ENCODE assay signal across 11 cellular contexts in the genomic region with DNA sequence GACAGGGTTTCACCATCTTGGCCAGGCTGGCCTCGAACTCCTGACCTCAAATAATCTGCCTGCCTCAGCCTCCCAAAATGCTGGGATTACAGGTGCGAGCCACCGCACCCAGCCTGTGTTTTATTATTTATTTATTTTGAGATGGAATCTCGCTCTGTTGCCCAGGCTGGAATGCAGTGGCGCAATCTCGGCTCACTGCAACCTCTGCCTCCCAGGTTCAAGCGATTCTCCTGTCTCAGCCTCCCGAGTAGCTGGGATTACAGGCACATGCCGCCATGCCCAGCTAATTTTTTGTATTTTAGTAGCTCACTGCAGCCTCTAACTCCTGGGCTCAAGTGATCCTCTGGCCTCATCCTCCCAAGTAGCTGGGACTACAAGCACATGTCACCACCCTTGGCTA. TPM values are rescaled to one million over a fixed set of nuclear protein-coding genes. Genes with fewer than 3 reads are reported as not detected.
DNase-seq lines count a peak whose midpoint lies in the region; ATAC-seq and TF ChIP-seq lines count a peak whose summit lies in the region.
"Not testable (repeated sequence)": the region's sequence is repeated elsewhere in the genome, so short reads cannot be mapped to it uniquely, and the experiment has no call there.
"Had no signal": no experiment of that assay in that cellular context is flagged by ENCODE, and none has a peak within 500 bp of the region (broad histone marks: within the 10 kb centered on the region; RNA-seq: fewer than 3 reads in every experiment).

No MANE protein-coding gene starts in this region.

- DNase-seq in HCT116 (ENCODE audit: low read depth, low spot score); RWPE1 (ENCODE audit: low spot score); activated CD8-positive, alpha-beta T cell treated with anti-CD3 and anti-CD28 coated beads for 36 hours; ascending aorta (ENCODE audit: low spot score in 2 of 2); fibroblast of lung (ENCODE audit: low read depth in 2 of 2); neural crest cell (ENCODE audit: low read depth, low spot score); stimulated activated naive B cell treated with anti-CD40 and anti-IgM and Interleukin-4, amounts not matched to agents 10 μg/mL and 1 μg/mL and 100 μg/mL, for 72 hours: not testable (repeated sequence)

- H3K27ac ChIP-seq in 22Rv1 (peak overlapping the region; percentile 74), HCT116 (ENCODE audit: low read depth, low read length) (peak overlapping the region; percentile 45; the same call in 1 of the 2 replicates), RWPE1 (peak overlapping the region; percentile 67), ascending aorta (peak overlapping the region; percentile 40 to 52)
- H3K27ac ChIP-seq in fibroblast of lung (ENCODE audit: insufficient read depth, low read length) = not testable (repeated sequence)

- TF ChIP-seq RAD21 in HCT116 (IDR thresholded peaks at IDR 0.05; ENCODE audit: low read depth) = not testable (repeated sequence)

- not testable (repeated sequence) for H3K4me2 ChIP-seq in HCT116 (ENCODE audit: low read length)
- H3K4me2 ChIP-seq in fibroblast of lung (ENCODE audit: extremely low read depth, insufficient read depth, low read length) = peak overlapping the region; percentile 59

- intact Hi-C loops in HCT116 (cut with micrococcal nuclease); activated CD8-positive, alpha-beta T cell treated with anti-CD3 and anti-CD28 coated beads for 36 hours (cut with micrococcal nuclease); ascending aorta (cut with DNase I): not testable (repeated sequence)

- H3K4me3 ChIP-seq in HCT116 (replicated peaks in 1 of 2; ENCODE audit: low read depth in 1 of 2, low read length in 2 of 2); ascending aorta; fibroblast of lung (replicated peaks in 1 of 4; ENCODE audit: control extremely low read depth in 1 of 4, insufficient read depth in 1 of 4, low read depth in 3 of 4, low read length in 4 of 4): not testable (repeated sequence)

- H3K4me1 ChIP-seq in HCT116 (ENCODE audit: control insufficient read depth in 1 of 2, insufficient read depth in 2 of 2, low read length in 2 of 2) (peaks cover 39 to 82% of the 10 kb centered on the region in 2 experiments), ascending aorta (peaks cover 0 to 33% of the 10 kb centered on the region in 2 donors)
- H3K4me1 ChIP-seq in fibroblast of lung (ENCODE audit: control insufficient read depth, extremely low read depth, insufficient read depth, low read length) = not testable (repeated sequence)

- not testable (repeated sequence) for H4K20me1 ChIP-seq in HCT116 (ENCODE audit: insufficient read depth); fibroblast of lung (ENCODE audit: control insufficient read depth, extremely low read depth, insufficient read depth, low read length)

- ATAC-seq in HCT116; activated CD8-positive, alpha-beta T cell treated with anti-CD3 and anti-CD28 coated beads for 36 hours; stimulated activated naive B cell treated with anti-CD40 and anti-IgM and Interleukin-4, amounts not matched to agents 10 μg/mL and 1 μg/mL and 100 μg/mL, for 72 hours (replicated peaks): not testable (repeated sequence)

- BruUV-seq in HCT116 (replicated peaks; lab: Mats Ljungman, UMichigan) = not testable (repeated sequence)

- H2AFZ ChIP-seq in HCT116 (ENCODE audit: low read depth, low read length, poor library complexity, severe bottlenecking); fibroblast of lung (ENCODE audit: low read length): not testable (repeated sequence)

- peaks cover 43% of the 10 kb centered on the region for H3K4me1 Mint-ChIP-seq in activated CD8-positive, alpha-beta T cell treated with anti-CD3 and anti-CD28 coated beads for 36 hours (ENCODE audit: low read depth)
- peaks cover 54% of the 10 kb centered on the region for H3K4me1 Mint-ChIP-seq in neural crest cell
- H3K4me1 Mint-ChIP-seq in stimulated activated naive B cell treated with anti-CD40 and anti-IgM and Interleukin-4, amounts not matched to agents 10 μg/mL and 1 μg/mL and 100 μg/mL, for 72 hours = peaks cover 41 to 65% of the 10 kb centered on the region in 2 donors

- H3K9ac ChIP-seq in HCT116 (ENCODE audit: low read length) = peak overlapping the region; percentile 50; the same call in 1 of the 2 replicates
- H3K9ac ChIP-seq in fibroblast of lung (ENCODE audit: insufficient read depth, low read length) = not testable (repeated sequence)

- H3K9me3 Mint-ChIP-seq in activated CD8-positive, alpha-beta T cell treated with anti-CD3 and anti-CD28 coated beads for 36 hours; neural crest cell; stimulated activated naive B cell treated with anti-CD40 and anti-IgM and Interleukin-4, amounts not matched to agents 10 μg/mL and 1 μg/mL and 100 μg/mL, for 72 hours: not testable (repeated sequence)

- TF ChIP-seq CTCF in 22Rv1 (IDR thresholded peaks at IDR 0.05); HCT116 (IDR thresholded peaks at IDR 0.05 in 2 of 3, conservative IDR thresholded peaks at IDR 0.05 in 1 of 3; ENCODE audit: borderline replicate concordance in 1 of 3, insufficient read depth in 1 of 3, low read depth in 2 of 3, low read length in 2 of 3); RWPE1 (conservative IDR thresholded peaks at IDR 0.05; ENCODE audit: low read depth); activated CD8-positive, alpha-beta T cell treated with anti-CD3 and anti-CD28 coated beads for 36 hours (IDR thresholded peaks at IDR 0.05); ascending aorta (IDR thresholded peaks at IDR 0.05); fibroblast of lung (conservative IDR thresholded peaks at IDR 0.05 in 1 of 2, IDR thresholded peaks at IDR 0.05 in 1 of 2; ENCODE audit: low read depth in 1 of 2, low read length in 2 of 2); neural crest cell (conservative IDR thresholded peaks at IDR 0.05): not testable (repeated sequence)

- H3K79me2 ChIP-seq in HCT116 (ENCODE audit: insufficient read depth, low read length) (peaks cover 100% of the 10 kb centered on the region), fibroblast of lung (ENCODE audit: control insufficient read depth, insufficient read depth, low read length) (peaks cover 71% of the 10 kb centered on the region)

- H3K27ac Mint-ChIP-seq in activated CD8-positive, alpha-beta T cell treated with anti-CD3 and anti-CD28 coated beads for 36 hours = peak overlapping the region; percentile 80
- H3K27ac Mint-ChIP-seq in neural crest cell (ENCODE audit: unreplicated experiment) = peak overlapping the region; percentile 67
- peak overlapping the region; percentile 93 for H3K27ac Mint-ChIP-seq in stimulated activated naive B cell treated with anti-CD40 and anti-IgM and Interleukin-4, amounts not matched to agents 10 μg/mL and 1 μg/mL and 100 μg/mL, for 72 hours

- H3K4me3 Mint-ChIP-seq in activated CD8-positive, alpha-beta T cell treated with anti-CD3 and anti-CD28 coated beads for 36 hours = peak overlapping the region; percentile 36
- H3K4me3 Mint-ChIP-seq in neural crest cell = not testable (repeated sequence)
- H3K4me3 Mint-ChIP-seq in stimulated activated naive B cell treated with anti-CD40 and anti-IgM and Interleukin-4, amounts not matched to agents 10 μg/mL and 1 μg/mL and 100 μg/mL, for 72 hours = peak overlapping the region; percentile 64 to 69

- H3K9me3 ChIP-seq in HCT116 (ENCODE audit: control insufficient read depth in 1 of 2, insufficient read depth in 1 of 2, low read depth in 1 of 2, low read length in 2 of 2); ascending aorta; fibroblast of lung (ENCODE audit: control insufficient read depth, insufficient read depth, low read depth, low read length): not testable (repeated sequence)

- POLR2A ChIA-PET in HCT116 (lab: Charles Lee); RWPE1 (lab: Yijun Ruan, JAX; ENCODE audit: low non-redundant PET): not testable (repeated sequence)
- POLR2A ChIA-PET in activated CD8-positive, alpha-beta T cell treated with anti-CD3 and anti-CD28 coated beads for 36 hours (lab: Charles Lee) = interaction anchor here (0.6 to 2.6 kb wide), 3 partner anchors 11 to 134 kb away, joined by 3 to 9 read pairs (median 3); no protein-coding TSS in a partner anchor

- CTCF ChIA-PET in HCT116 (lab: Charles Lee) = interaction anchor here (1.0 to 1.3 kb wide), 3 partner anchors 17 to 59 kb away, joined by 3 to 4 read pairs (median 3); no protein-coding TSS in a partner anchor
- CTCF ChIA-PET in RWPE1 (lab: Yijun Ruan, JAX) = not testable (repeated sequence)
- CTCF ChIA-PET in activated CD8-positive, alpha-beta T cell treated with anti-CD3 and anti-CD28 coated beads for 36 hours (lab: Charles Lee) = interaction anchor here (1.2 to 2.7 kb wide), 4 partner anchors 13 to 42 kb away, joined by 3 to 12 read pairs (median 3); a partner anchor contains a TSS

- RAD21 ChIA-PET in HCT116 (lab: Charles Lee; ENCODE audit: low non-redundant PET in 1 of 2, low total read pairs in 2 of 2, uncharacterized antibody in 2 of 2, unreplicated experiment in 2 of 2) = not testable (repeated sequence)

- not testable (repeated sequence) for H3K9me2 ChIP-seq in HCT116 (ENCODE audit: insufficient read depth)

- TF ChIP-seq POLR2A in HCT116 (IDR thresholded peaks at IDR 0.05; ENCODE audit: borderline replicate concordance, extremely low read depth, insufficient read depth, insufficient read length) = not testable (repeated sequence)

- not testable (repeated sequence) for H3K27me3 ChIP-seq in HCT116 (ENCODE audit: insufficient read depth, low read length); ascending aorta; fibroblast of lung (ENCODE audit: control insufficient read depth, insufficient read depth, low read length)

- H3K27me3 Mint-ChIP-seq in activated CD8-positive, alpha-beta T cell treated with anti-CD3 and anti-CD28 coated beads for 36 hours; neural crest cell (ENCODE audit: low read depth); stimulated activated naive B cell treated with anti-CD40 and anti-IgM and Interleukin-4, amounts not matched to agents 10 μg/mL and 1 μg/mL and 100 μg/mL, for 72 hours: not testable (repeated sequence)

- H3K36me3 ChIP-seq in HCT116 (ENCODE audit: control insufficient read depth in 1 of 2, insufficient read depth in 2 of 2, low read length in 2 of 2); ascending aorta; fibroblast of lung (ENCODE audit: control insufficient read depth, insufficient read depth, low read length): not testable (repeated sequence)

- H3K36me3 Mint-ChIP-seq in activated CD8-positive, alpha-beta T cell treated with anti-CD3 and anti-CD28 coated beads for 36 hours (ENCODE audit: low read depth) = peaks cover 17% of the 10 kb centered on the region
- not testable (repeated sequence) for H3K36me3 Mint-ChIP-seq in neural crest cell (ENCODE audit: low read depth)
- H3K36me3 Mint-ChIP-seq in stimulated activated naive B cell treated with anti-CD40 and anti-IgM and Interleukin-4, amounts not matched to agents 10 μg/mL and 1 μg/mL and 100 μg/mL, for 72 hours = peaks cover 14 to 35% of the 10 kb centered on the region in 2 donors

RNA-seq across cellular contexts. Expression of a gene that starts 6.3 kb away (rescaled TPM):
- total RNA-seq in HCT116 (2021; ENCODE audit: unreplicated experiment) = 103 TPM
- 92.2 and 98.1 TPM in 2 replicates for polyA plus RNA-seq in HCT116 (2012)
- 10 to 100 TPM; 95.1 to 95.4 TPM for total RNA-seq in activated CD8-positive, alpha-beta T cell treated with anti-CD3 and anti-CD28 coated beads for 36 hours
- total RNA-seq in ascending aorta = 22.9 TPM
- 17.2 and 24.8 TPM in 2 replicates for total RNA-seq in fibroblast of lung
- polyA plus RNA-seq in fibroblast of lung = 41.9 and 60.0 TPM in 2 replicates
- 58.7 and 79.7 TPM in 2 replicates for polyA plus RNA-seq in fibroblast of lung (2012)
- polyA minus RNA-seq in fibroblast of lung (ENCODE audit: low replicate concordance) = 140 and 163 TPM in 2 replicates
- 99.6 and 106 TPM in 2 replicates for total RNA-seq in neural crest cell

RNA-seq across cellular contexts. Expression of a gene that starts 29.4 kb away (rescaled TPM):
- total RNA-seq in HCT116 (2021; ENCODE audit: unreplicated experiment) (0.74 TPM), ascending aorta (not detected), fibroblast of lung (1.0 and 1.3 TPM in 2 replicates), neural crest cell (not detected in 2 replicates)
- polyA plus RNA-seq in HCT116 (2012) = 0.17 and 0.42 TPM in 2 replicates
- 1 to 10 TPM; 1.2 to 1.3 TPM for total RNA-seq in activated CD8-positive, alpha-beta T cell treated with anti-CD3 and anti-CD28 coated beads for 36 hours
- 0.08 TPM in 1 of 2 replicates, not detected in the other for polyA plus RNA-seq in fibroblast of lung
- polyA plus RNA-seq in fibroblast of lung (2012) = 0.09 and 0.10 TPM in 2 replicates
- polyA minus RNA-seq in fibroblast of lung (ENCODE audit: low replicate concordance) = not detected in 2 replicates
- total RNA-seq: Calu3, Daoy, temporal lobe had no signal

RNA-seq across cellular contexts. Expression of a gene that starts 41.6 kb away (rescaled TPM):
- 26.3 TPM for total RNA-seq in HCT116 (2021; ENCODE audit: unreplicated experiment)
- 43.7 and 46.8 TPM in 2 replicates for polyA plus RNA-seq in HCT116 (2012)
- total RNA-seq in activated CD8-positive, alpha-beta T cell treated with anti-CD3 and anti-CD28 coated beads for 36 hours = 10 to 100 TPM; 12.9 to 15.0 TPM
- 25.0 TPM for total RNA-seq in ascending aorta
- total RNA-seq in fibroblast of lung = 37.5 and 40.1 TPM in 2 replicates
- 42.1 and 42.3 TPM in 2 replicates for polyA plus RNA-seq in fibroblast of lung
- 31.1 and 38.6 TPM in 2 replicates for polyA plus RNA-seq in fibroblast of lung (2012)
- 17.8 and 21.5 TPM in 2 replicates for polyA minus RNA-seq in fibroblast of lung (ENCODE audit: low replicate concordance)
- 27.9 and 30.9 TPM in 2 replicates for total RNA-seq in neural crest cell

RNA-seq across cellular contexts. Expression of a gene that starts 50.8 kb away (rescaled TPM):
- total RNA-seq in HCT116 (2021; ENCODE audit: unreplicated experiment) = 44.7 TPM
- polyA plus RNA-seq in HCT116 (2012) = 53.2 and 67.3 TPM in 2 replicates
- total RNA-seq in activated CD8-positive, alpha-beta T cell treated with anti-CD3 and anti-CD28 coated beads for 36 hours = 10 to 100 TPM; 21.7 to 24.4 TPM
- 139 TPM for total RNA-seq in ascending aorta
- total RNA-seq in fibroblast of lung = 83.7 and 118 TPM in 2 replicates
- polyA plus RNA-seq in fibroblast of lung = 31.6 and 41.5 TPM in 2 replicates
- 59.6 and 61.4 TPM in 2 replicates for polyA plus RNA-seq in fibroblast of lung (2012)
- 67.4 and 81.6 TPM in 2 replicates for polyA minus RNA-seq in fibroblast of lung (ENCODE audit: low replicate concordance)
- 19.8 and 22.0 TPM in 2 replicates for total RNA-seq in neural crest cell

RNA-seq across cellular contexts. Expression of a gene that starts 51.0 kb away (rescaled TPM):
- total RNA-seq in HCT116 (2021; ENCODE audit: unreplicated experiment) = 20.3 TPM
- 10.6 and 12.6 TPM in 2 replicates for polyA plus RNA-seq in HCT116 (2012)
- total RNA-seq in activated CD8-positive, alpha-beta T cell treated with anti-CD3 and anti-CD28 coated beads for 36 hours = 10 to 100 TPM; 14.7 to 17.7 TPM
- 66.9 TPM for total RNA-seq in ascending aorta
- 27.7 and 29.2 TPM in 2 replicates for total RNA-seq in fibroblast of lung
- 7.0 and 8.1 TPM in 2 replicates for polyA plus RNA-seq in fibroblast of lung
- polyA plus RNA-seq in fibroblast of lung (2012) = 13.8 and 17.2 TPM in 2 replicates
- polyA minus RNA-seq in fibroblast of lung (ENCODE audit: low replicate concordance) = 6.5 and 9.0 TPM in 2 replicates
- total RNA-seq in neural crest cell = 28.0 and 30.1 TPM in 2 replicates
